In the genomic region with DNA sequence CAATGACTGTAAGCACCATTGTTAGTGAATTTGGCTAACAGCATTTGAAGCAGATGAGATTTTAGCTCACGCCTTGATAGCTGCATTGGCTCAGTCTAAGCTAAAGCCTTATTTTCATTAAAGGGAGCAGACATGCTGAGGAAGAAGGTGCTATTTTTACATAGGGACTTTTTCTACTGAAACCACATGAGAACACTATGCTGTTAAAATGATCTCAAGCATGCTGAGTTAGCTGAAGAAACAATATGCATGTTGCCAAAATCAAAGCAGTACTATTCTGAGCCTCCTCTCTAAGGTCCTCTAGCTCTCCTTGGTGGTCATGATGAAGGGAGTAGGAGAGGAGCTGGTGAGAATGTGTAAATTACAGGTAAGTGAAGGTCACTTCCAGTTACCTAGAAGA, we compare ENCODE assay signal across 9 cellular contexts.
DNase-seq lines count a peak whose midpoint lies in the region; ATAC-seq, FAIRE-seq and TF ChIP-seq lines count a peak whose summit lies in the region.
"Had no signal": no experiment of that assay in that cellular context is flagged by ENCODE, and none has a peak within 500 bp of the region (broad histone marks: within the 10 kb centered on the region; RNA-seq: fewer than 3 reads in every experiment).

No MANE protein-coding gene starts in this region.

- H2AFZ ChIP-seq in osteoblast (ENCODE audit: low read length) (no peak overlapping the region), smooth muscle cell (ENCODE audit: low read depth) (no peak overlapping the region)

- no peaks in the 10 kb centered on the region for H3F3A ChIP-seq in smooth muscle cell (ENCODE audit: low read depth)

- TF ChIP-seq CTCF in osteoblast (IDR thresholded peaks at IDR 0.05; ENCODE audit: extremely low read depth, low read depth, low read length) (no peak), smooth muscle cell (IDR thresholded peaks at IDR 0.05; ENCODE audit: borderline replicate concordance, insufficient read depth, poor library complexity, severe bottlenecking) (no peak)

- no peaks in the 10 kb centered on the region for H4K20me1 ChIP-seq in osteoblast (ENCODE audit: insufficient read depth, low read length)
- no peaks in the 10 kb centered on the region for H4K20me1 ChIP-seq in smooth muscle cell (ENCODE audit: low read depth)

- FAIRE-seq in urothelium cell line (lab: Jason Lieb, UNC), result no peak

- H3K79me2 ChIP-seq in osteoblast (ENCODE audit: insufficient read depth, low read length) (no peaks in the 10 kb centered on the region), smooth muscle cell (ENCODE audit: low read depth) (no peaks in the 10 kb centered on the region)

- peak; percentile 71 for DNase-seq in osteoblast (ENCODE audit: insufficient read length, low spot score, missing footprints)
- DNase-seq in urothelium cell line (ENCODE audit: low spot score), result no peak
- DNase-seq in smooth muscle cell (lab: John Stamatoyannopoulos, UW; ENCODE audit: unreplicated experiment), result no peak
- no peak for DNase-seq in hepatic stellate cell (ENCODE audit: low spot score)
- no peak for DNase-seq in NCI-H187 (lab: John Stamatoyannopoulos, UW)

- no peak overlapping the region for H3K27ac ChIP-seq in osteoblast (ENCODE audit: low read depth, low read length)
- H3K27ac ChIP-seq in smooth muscle cell (ENCODE audit: low read depth), result no peak overlapping the region
- H3K27ac ChIP-seq: SK-N-MC had no signal

- no peak overlapping the region for H3K9ac ChIP-seq in smooth muscle cell (ENCODE audit: low read depth)

- 92% methylated on average over 1 of the region's 1 CpG for WGBS in smooth muscle cell (ENCODE audit: low lambda C conversion rate)

- H3K27me3 ChIP-seq in osteoblast (ENCODE audit: insufficient read depth, low read length), result no peaks in the 10 kb centered on the region
- H3K27me3 ChIP-seq in smooth muscle cell (ENCODE audit: low read depth), result no peaks in the 10 kb centered on the region

- H3K4me2 ChIP-seq in osteoblast (ENCODE audit: insufficient read depth, low read length) (no peak overlapping the region), smooth muscle cell (no peak overlapping the region)

- H3K9me3 ChIP-seq in osteoblast (ENCODE audit: low read depth, low read length), result no peaks in the 10 kb centered on the region
- H3K9me3 ChIP-seq in smooth muscle cell (replicated peaks; ENCODE audit: low read depth), result no peaks in the 10 kb centered on the region

- H3K4me3 ChIP-seq in osteoblast (ENCODE audit: insufficient read depth, low read length) (no peak overlapping the region), smooth muscle cell (no peak overlapping the region)
- H3K4me3 ChIP-seq: SK-N-MC had no signal

- H3K36me3 ChIP-seq in osteoblast (ENCODE audit: insufficient read depth, low read length) (no peaks in the 10 kb centered on the region), smooth muscle cell (ENCODE audit: low read depth) (no peaks in the 10 kb centered on the region)

- H3K4me1 ChIP-seq in osteoblast (ENCODE audit: insufficient read depth, low read length) (no peaks in the 10 kb centered on the region), smooth muscle cell (ENCODE audit: low read depth) (no peaks in the 10 kb centered on the region)

- ATAC-seq in GM18873 (IDR thresholded peaks at IDR 0.05; ENCODE audit: low FRiP score, unreplicated experiment) (peak; percentile 97), HG02588 (IDR thresholded peaks at IDR 0.05; ENCODE audit: unreplicated experiment) (peak; percentile 95), HG03571 (IDR thresholded peaks at IDR 0.05; ENCODE audit: unreplicated experiment) (peak; percentile 95)
